ENCODE assay signal across 22 cellular contexts in the genomic region with DNA sequence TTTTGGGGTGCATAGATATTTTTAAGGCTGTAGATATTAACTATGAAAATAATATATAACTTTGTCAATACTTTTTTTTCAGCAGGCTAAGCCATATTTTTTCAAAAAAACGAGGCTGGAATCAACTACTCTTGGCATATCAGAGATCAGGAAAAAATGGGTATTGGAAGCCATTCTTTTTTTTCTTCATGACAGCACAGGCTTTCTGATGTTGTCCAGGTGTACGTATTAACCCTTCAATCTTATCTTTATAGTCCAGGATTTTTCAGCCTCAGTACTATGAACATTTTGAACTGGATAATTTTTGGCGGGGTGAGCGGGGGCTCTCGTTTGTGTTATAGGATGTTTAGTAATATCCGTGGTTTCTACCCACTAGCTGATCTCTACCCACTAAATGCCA. TPM values are rescaled to one million over a fixed set of nuclear protein-coding genes. Genes with fewer than 3 reads are reported as not detected.
DNase-seq lines count a peak whose midpoint lies in the region; ATAC-seq and TF ChIP-seq lines count a peak whose summit lies in the region.
"Had no signal": no experiment of that assay in that cellular context is flagged by ENCODE, and none has a peak within 500 bp of the region (broad histone marks: within the 10 kb centered on the region; RNA-seq: fewer than 3 reads in every experiment).

No MANE protein-coding gene starts in this region.

- H3K27ac Mint-ChIP-seq in CD8-positive, alpha-beta memory T cell: peak overlapping the region in 4 of 8 donors; percentile 2 to 88 (median 86)
- H3K27ac Mint-ChIP-seq in activated T-helper 17 cell treated with anti-CD3 and anti-CD28 coated beads, Interleukin-2, amount 50 U/mL, for 72 hours: peak overlapping the region; percentile 77
- peak overlapping the region in 8 of 9 donors; percentile 42 to 87 (median 63) for H3K27ac Mint-ChIP-seq in naive thymus-derived CD4-positive, alpha-beta T cell
- H3K27ac Mint-ChIP-seq: activated CD8-positive, alpha-beta memory T cell treated with anti-CD3 and anti-CD28 coated beads, Interleukin-2, amount 10 ng/mL, durations not matched to agents 7 days and 5 days; activated T-helper 2 cell treated with anti-CD3 and anti-CD28 coated beads, Interferon-gamma antibody, Interleukin-2, Interleukin-4, amounts not matched to agents 10 μg/mL and 5 μg/mL and 100 μg/mL, durations not matched to agents 14 hours and 24 hours and 36 hours had no signal

- no peak for ATAC-seq in activated T-helper 17 cell treated with anti-CD3 and anti-CD28 coated beads, Interleukin-2, amount 50 U/mL, for 72 hours (replicated peaks)
- ATAC-seq in naive thymus-derived CD4-positive, alpha-beta T cell: no peak
- ATAC-seq in GM19395 (IDR thresholded peaks at IDR 0.05; ENCODE audit: unreplicated experiment): no peak
- ATAC-seq: activated CD8-positive, alpha-beta memory T cell treated with anti-CD3 and anti-CD28 coated beads, Interleukin-2, amount 10 ng/mL, durations not matched to agents 7 days and 5 days had no signal

- H3K4me1 ChIP-seq in BLaER1 (peaks cover 50% of the 10 kb centered on the region), right atrium auricular region (peaks cover 0 to 50% of the 10 kb centered on the region in 2 donors)
- H3K4me1 ChIP-seq in CD8-positive, alpha-beta memory T cell (ENCODE audit: insufficient read depth, low read length): peaks cover 63% of the 10 kb centered on the region
- H3K4me1 ChIP-seq in naive thymus-derived CD4-positive, alpha-beta T cell (ENCODE audit: control insufficient read depth in 2 of 2, insufficient read depth in 2 of 2, low read length in 2 of 2): peaks cover 35 to 72% of the 10 kb centered on the region in 2 donors
- H3K4me1 ChIP-seq: suprapubic skin had no signal

- H3K4me2 ChIP-seq in BLaER1: peak overlapping the region; percentile 76

- H3K36me3 ChIP-seq in BLaER1 (peaks cover 13% of the 10 kb centered on the region; the same call in 1 of the 2 replicates), right atrium auricular region (no peaks in the 10 kb centered on the region)
- no peaks in the 10 kb centered on the region for H3K36me3 ChIP-seq in CD8-positive, alpha-beta memory T cell (ENCODE audit: insufficient read depth, low read length)
- no peaks in the 10 kb centered on the region for H3K36me3 ChIP-seq in naive thymus-derived CD4-positive, alpha-beta T cell (ENCODE audit: control insufficient read depth in 2 of 3, insufficient read depth in 3 of 3, low read length in 3 of 3)
- H3K36me3 ChIP-seq: suprapubic skin had no signal

- peaks cover 50% of the 10 kb centered on the region; the same call in 1 of the 2 replicates for H4K20me1 ChIP-seq in BLaER1

- POLR2A ChIA-PET in CD8-positive, alpha-beta memory T cell (lab: Charles Lee): interaction anchor here (0.6 kb wide), 1 partner anchor 46 kb away, joined by 3 read pairs; no protein-coding TSS in a partner anchor
- POLR2A ChIA-PET in naive thymus-derived CD4-positive, alpha-beta T cell (lab: Charles Lee): no interaction called here

- H3K9me3 ChIP-seq in BLaER1: peaks cover 6% of the 10 kb centered on the region; the same call in 1 of the 2 replicates
- H3K9me3 ChIP-seq in CD8-positive, alpha-beta memory T cell (ENCODE audit: low read length): no peaks in the 10 kb centered on the region
- no peaks in the 10 kb centered on the region for H3K9me3 ChIP-seq in naive thymus-derived CD4-positive, alpha-beta T cell (ENCODE audit: control insufficient read depth in 2 of 3, low read length in 3 of 3)
- no peaks in the 10 kb centered on the region for H3K9me3 ChIP-seq in right atrium auricular region
- H3K9me3 ChIP-seq: suprapubic skin had no signal

- no peaks in the 10 kb centered on the region for H3K27me3 Mint-ChIP-seq in CD8-positive, alpha-beta memory T cell
- no peaks in the 10 kb centered on the region for H3K27me3 Mint-ChIP-seq in activated T-helper 17 cell treated with anti-CD3 and anti-CD28 coated beads, Interleukin-2, amount 50 U/mL, for 72 hours
- H3K27me3 Mint-ChIP-seq in naive thymus-derived CD4-positive, alpha-beta T cell: no peaks in the 10 kb centered on the region
- H3K27me3 Mint-ChIP-seq: activated CD8-positive, alpha-beta memory T cell treated with anti-CD3 and anti-CD28 coated beads, Interleukin-2, amount 10 ng/mL, durations not matched to agents 7 days and 5 days had no signal

- CTCF ChIA-PET in CD8-positive, alpha-beta memory T cell (lab: Charles Lee): no interaction called here
- CTCF ChIA-PET in naive thymus-derived CD4-positive, alpha-beta T cell (lab: Charles Lee): no interaction called here

- peaks cover 93 to 99% (median 99%) of the 10 kb centered on the region in 3 donors for H3K4me1 Mint-ChIP-seq in CD8-positive, alpha-beta memory T cell
- peaks cover 43% of the 10 kb centered on the region for H3K4me1 Mint-ChIP-seq in activated T-helper 17 cell treated with anti-CD3 and anti-CD28 coated beads, Interleukin-2, amount 50 U/mL, for 72 hours
- peaks cover 64 to 100% (median 98%) of the 10 kb centered on the region in 7 donors for H3K4me1 Mint-ChIP-seq in naive thymus-derived CD4-positive, alpha-beta T cell

- H3K27ac ChIP-seq in BLaER1: no peak overlapping the region
- H3K27ac ChIP-seq in CD8-positive, alpha-beta memory T cell (ENCODE audit: low read depth, low read length): no peak overlapping the region
- no peak overlapping the region for H3K27ac ChIP-seq in naive thymus-derived CD4-positive, alpha-beta T cell (ENCODE audit: low read depth, low read length)
- no peak overlapping the region for H3K27ac ChIP-seq in right atrium auricular region
- H3K27ac ChIP-seq: GM23248, skin epidermis, suprapubic skin had no signal

- intact Hi-C loops in naive thymus-derived CD4-positive, alpha-beta T cell (cut with micrococcal nuclease): loop anchor here in 1 of 2 donors (1.0 to 5.0 kb wide), 5 partner anchors 8 to 86 kb away; no protein-coding TSS in a partner anchor

- H3K27me3 ChIP-seq in BLaER1 (no peaks in the 10 kb centered on the region), right atrium auricular region (no peaks in the 10 kb centered on the region)
- no peaks in the 10 kb centered on the region for H3K27me3 ChIP-seq in CD8-positive, alpha-beta memory T cell (ENCODE audit: insufficient read depth, low read length, poor library complexity, severe bottlenecking)
- H3K27me3 ChIP-seq in naive thymus-derived CD4-positive, alpha-beta T cell (ENCODE audit: control insufficient read depth in 2 of 2, insufficient read depth in 2 of 2, low read length in 2 of 2): no peaks in the 10 kb centered on the region
- H3K27me3 ChIP-seq: suprapubic skin had no signal

- H3K4me3 Mint-ChIP-seq in CD8-positive, alpha-beta memory T cell: peak overlapping the region in 6 of 7 donors; percentile 25 to 78 (median 71)
- H3K4me3 Mint-ChIP-seq in activated T-helper 17 cell treated with anti-CD3 and anti-CD28 coated beads, Interleukin-2, amount 50 U/mL, for 72 hours: peak overlapping the region; percentile 52
- peak overlapping the region in 9 of 10 donors; percentile 27 to 77 (median 73) for H3K4me3 Mint-ChIP-seq in naive thymus-derived CD4-positive, alpha-beta T cell

- DNase-seq in CD8-positive, alpha-beta memory T cell: no peak
- DNase-seq in naive thymus-derived CD4-positive, alpha-beta T cell: no peak
- DNase-seq in right atrium auricular region (ENCODE audit: low spot score) (no peak), NCI-H345 treated with DMSO at 0.1 percent for 48 hours (lab: John Stamatoyannopoulos, UW; ENCODE audit: unreplicated experiment) (no peak)
- DNase-seq: activated CD4-positive, alpha-beta T cell treated with anti-CD3 and anti-CD28 coated beads for 48 hours; activated CD8-positive, alpha-beta memory T cell treated with anti-CD3 and anti-CD28 coated beads, Interleukin-2, amount 10 ng/mL, durations not matched to agents 7 days and 5 days; cerebellar nuclear complex; DMS 273 treated with DMSO at 0.1 percent for 48 hours; GM23248; head of caudate nucleus; Karpas-422; NCI-H1694; NCI-H524 treated with DMSO at 0.1 percent for 48 hours; nucleus accumbens; T-helper 1 cell had no signal

- no peak for TF ChIP-seq CTCF in right atrium auricular region (IDR thresholded peaks at IDR 0.05)

- peaks cover 1 to 26% (median 4%) of the 10 kb centered on the region in 3 donors for H3K36me3 Mint-ChIP-seq in CD8-positive, alpha-beta memory T cell
- peaks cover 4% of the 10 kb centered on the region for H3K36me3 Mint-ChIP-seq in activated T-helper 17 cell treated with anti-CD3 and anti-CD28 coated beads, Interleukin-2, amount 50 U/mL, for 72 hours (ENCODE audit: low read depth)
- peaks cover 0 to 25% (median 13%) of the 10 kb centered on the region in 5 donors for H3K36me3 Mint-ChIP-seq in naive thymus-derived CD4-positive, alpha-beta T cell

- H3K9me3 Mint-ChIP-seq in CD8-positive, alpha-beta memory T cell: no peaks in the 10 kb centered on the region
- no peaks in the 10 kb centered on the region for H3K9me3 Mint-ChIP-seq in activated T-helper 17 cell treated with anti-CD3 and anti-CD28 coated beads, Interleukin-2, amount 50 U/mL, for 72 hours
- no peaks in the 10 kb centered on the region for H3K9me3 Mint-ChIP-seq in naive thymus-derived CD4-positive, alpha-beta T cell
- H3K9me3 Mint-ChIP-seq: activated T-helper 2 cell treated with anti-CD3 and anti-CD28 coated beads, Interferon-gamma antibody, Interleukin-2, Interleukin-4, amounts not matched to agents 10 μg/mL and 5 μg/mL and 100 μg/mL, durations not matched to agents 14 hours and 24 hours and 36 hours; CD14-positive monocyte had no signal

- H3K4me3 ChIP-seq in BLaER1 (no peak overlapping the region), right atrium auricular region (no peak overlapping the region)
- H3K4me3 ChIP-seq in CD8-positive, alpha-beta memory T cell (ENCODE audit: low read length): no peak overlapping the region
- no peak overlapping the region for H3K4me3 ChIP-seq in naive thymus-derived CD4-positive, alpha-beta T cell (ENCODE audit: low read length)
- H3K4me3 ChIP-seq: GM23248, skin epidermis, suprapubic skin had no signal

- no peak overlapping the region for H3K9ac ChIP-seq in BLaER1
- H3K9ac ChIP-seq: GM23248 had no signal

RNA-seq across cellular contexts. Expression of a gene that starts 51.9 kb away (rescaled TPM):
- 10 to 100 TPM; 22.2 to 22.8 TPM for total RNA-seq in CD8-positive, alpha-beta memory T cell
- polyA plus RNA-seq in CD8-positive, alpha-beta memory T cell: 94.9 TPM
- 10 to 100 TPM; 15.1 to 16.2 TPM for total RNA-seq in activated T-helper 17 cell treated with anti-CD3 and anti-CD28 coated beads, Interleukin-2, amount 50 U/mL, for 72 hours
- 10 to 100 TPM; 48.9 to 77.0 (median 60.5) TPM for total RNA-seq in naive thymus-derived CD4-positive, alpha-beta T cell
- 10 to 100 TPM; 64.1 to 90.8 TPM for polyA plus RNA-seq in naive thymus-derived CD4-positive, alpha-beta T cell
- 10 to 100 TPM; 32.4 to 35.2 TPM for total RNA-seq in right atrium auricular region
